ENCODE assay signal across 9 cellular contexts in the genomic region with DNA sequence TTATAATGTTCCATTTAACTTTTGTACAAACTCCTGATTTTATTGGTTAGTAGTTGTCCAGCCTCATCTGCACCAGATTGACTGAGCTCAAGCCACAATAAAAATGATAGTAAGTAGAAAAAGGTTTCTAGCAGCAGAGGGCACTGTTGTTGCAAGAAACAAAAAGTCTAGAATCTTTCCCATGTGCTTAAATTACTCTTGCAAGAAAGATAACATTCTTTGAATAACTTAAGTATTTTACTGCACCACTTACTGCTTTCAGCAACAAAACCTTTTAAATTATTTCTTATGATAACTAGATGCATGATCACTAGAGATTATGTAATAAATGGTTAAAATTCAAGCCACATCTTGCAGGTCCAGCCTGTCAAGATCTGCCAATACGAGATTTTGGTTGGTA. TPM values are rescaled to one million over a fixed set of nuclear protein-coding genes. Genes with fewer than 3 reads are reported as not detected.
A peak's percentile ranks its signal among the peaks of the same experiment; 100 is the strongest.
DNase-seq lines count a peak whose midpoint lies in the region; ATAC-seq and TF ChIP-seq lines count a peak whose summit lies in the region.
"Had no signal": no experiment of that assay in that cellular context is flagged by ENCODE, and none has a peak within 500 bp of the region (broad histone marks: within the 10 kb centered on the region; RNA-seq: fewer than 3 reads in every experiment).

No MANE protein-coding gene starts in this region.

- peak; percentile 68 for TF ChIP-seq CTCF in IMR-90 (conservative IDR thresholded peaks at IDR 0.05; ENCODE audit: low read depth, low read length)
- TF ChIP-seq CTCF in fibroblast of the aortic adventitia (IDR thresholded peaks at IDR 0.05; ENCODE audit: insufficient read depth, low read length), result peak; percentile 51
- TF ChIP-seq CTCF in parathyroid adenoma (IDR thresholded peaks at IDR 0.05), result peak; percentile 42

- no peak overlapping the region for H4K5ac ChIP-seq in IMR-90 (ENCODE audit: low read depth, low read length)

- H3K9ac ChIP-seq in IMR-90 (ENCODE audit: low read depth, low read length), result no peak overlapping the region
- no peak overlapping the region for H3K9ac ChIP-seq in parathyroid adenoma

- TF ChIP-seq POLR2A in IMR-90 (IDR thresholded peaks at IDR 0.05; ENCODE audit: low read depth, low read length), result no peak

- in situ Hi-C loops in IMR-90 (cut with MboI; ENCODE audit: low sequenced_read_pairs), result loop anchor here (5.0 kb wide), 1 partner anchor 185 kb away; no protein-coding TSS in a partner anchor
- in situ Hi-C loops in SK-MEL-5 (cut with HindIII; ENCODE audit: low pct_unique_long_range_greater_than_20kb, low sequenced_read_pairs), result no loop called here

- no peak overlapping the region for H3K18ac ChIP-seq in IMR-90 (ENCODE audit: low read depth, low read length)

- H3K79me1 ChIP-seq in IMR-90 (ENCODE audit: low read depth in 1 of 2, low read length in 2 of 2), result peaks cover 0 to 7% of the 10 kb centered on the region in 2 experiments; a peak in 1 of 4 replicates

- H3K27me3 ChIP-seq in IMR-90 (ENCODE audit: control insufficient read depth, insufficient read depth, low read length) (no peaks in the 10 kb centered on the region), parathyroid adenoma (ENCODE audit: control insufficient read depth, insufficient read depth, low read length) (no peaks in the 10 kb centered on the region)
- H3K27me3 ChIP-seq: SJCRH30 had no signal

- CTCF ChIA-PET in IMR-90 (lab: Yijun Ruan, JAX), result interaction anchor here (0.6 to 1.7 kb wide), 9 partner anchors 8 to 189 kb away, joined by 3 to 5 read pairs (median 3); no protein-coding TSS in a partner anchor

- no CpG with 5 or more reads among the region's 1 CpG for WGBS in IMR-90 (ENCODE audit: extremely low coverage in 2 of 2, insufficient read length in 1 of 2), 2 experiments

- H3K4me2 ChIP-seq in IMR-90 (ENCODE audit: low read depth, low read length) (no peak overlapping the region), parathyroid adenoma (ENCODE audit: low read length) (no peak overlapping the region)

- BruUV-seq in IMR-90 (replicated peaks; lab: Mats Ljungman, UMichigan), result no TSS peak

- no peak overlapping the region for H3K27ac ChIP-seq in IMR-90 (ENCODE audit: insufficient read depth, low read length)
- no peak overlapping the region for H3K27ac ChIP-seq in parathyroid adenoma
- H3K27ac ChIP-seq: SJCRH30 had no signal

- no peak overlapping the region for H2BK20ac ChIP-seq in IMR-90 (ENCODE audit: low read depth, low read length)

- H3K9me3 ChIP-seq in IMR-90 (ENCODE audit: control insufficient read depth, insufficient read depth, low read length) (no peaks in the 10 kb centered on the region), parathyroid adenoma (ENCODE audit: control insufficient read depth, low read length) (no peaks in the 10 kb centered on the region)
- H3K9me3 ChIP-seq: SJCRH30 had no signal

- H2BK120ac ChIP-seq in IMR-90 (ENCODE audit: low read depth, low read length), result no peak overlapping the region

- H2AFZ ChIP-seq in IMR-90 (replicated peaks; ENCODE audit: low read length, poor library complexity), result no peak overlapping the region
- H2AFZ ChIP-seq in parathyroid adenoma, result no peak overlapping the region

- H2BK5ac ChIP-seq in IMR-90 (ENCODE audit: low read depth, low read length, poor library complexity, severe bottlenecking), result no peak overlapping the region

- H4K8ac ChIP-seq in IMR-90 (ENCODE audit: low read depth in 2 of 2, low read length in 2 of 2), result no peak overlapping the region

- no peaks in the 10 kb centered on the region for H3K79me2 ChIP-seq in parathyroid adenoma

- H3K36me3 ChIP-seq in IMR-90 (ENCODE audit: control insufficient read depth, insufficient read depth, low read length) (peaks cover 4% of the 10 kb centered on the region), parathyroid adenoma (ENCODE audit: control insufficient read depth, insufficient read depth, low read length) (no peaks in the 10 kb centered on the region)

- no peak overlapping the region for H3K14ac ChIP-seq in IMR-90 (replicated peaks; ENCODE audit: low read depth, low read length)

- peak; percentile 68 for TF ChIP-seq RAD21 in IMR-90 (IDR thresholded peaks at IDR 0.05; ENCODE audit: low read length)

- H3K4ac ChIP-seq in IMR-90 (ENCODE audit: low read depth, low read length), result no peak overlapping the region

- H3K23ac ChIP-seq in IMR-90 (ENCODE audit: low read depth, low read length), result no peak overlapping the region

- H4K91ac ChIP-seq in IMR-90 (ENCODE audit: insufficient read depth, low read depth, low read length), result no peak overlapping the region

- POLR2A ChIA-PET in IMR-90 (lab: Charles Lee; ENCODE audit: unreplicated experiment), result no interaction called here

- intact Hi-C loops in IMR-90 (cut with micrococcal nuclease), result loop anchor here (1.0 to 5.0 kb wide), 5 partner anchors 45 to 190 kb away; partner anchors contain the start of gene WASL

- H2AK9ac ChIP-seq in IMR-90 (replicated peaks; ENCODE audit: low read depth, low read length, poor library complexity), result no peak overlapping the region

- no peak overlapping the region for H3K56ac ChIP-seq in IMR-90 (ENCODE audit: extremely low read depth, insufficient read depth, low read length)

- peak; percentile 54 for DNase-seq in COLO829 (ENCODE audit: low spot score)
- peak; percentile 77 for DNase-seq in IMR-90
- DNase-seq in SK-MEL-5 (ENCODE audit: low read depth, low spot score), result peak; percentile 82
- DNase-seq in fibroblast of the aortic adventitia (ENCODE audit: low read depth), result peak; percentile 81
- no peak for DNase-seq in GM19238 (ENCODE audit: insufficient read length, low spot score)

- H4K20me1 ChIP-seq in IMR-90 (ENCODE audit: insufficient read depth, low read length), result peaks cover 3% of the 10 kb centered on the region; the same call in 1 of the 2 replicates

- H2BK15ac ChIP-seq in IMR-90 (ENCODE audit: low read depth, low read length), result no peak overlapping the region

- H3K4me3 ChIP-seq in IMR-90 (ENCODE audit: insufficient read depth, low read depth, low read length) (no peak overlapping the region), fibroblast of the aortic adventitia (ENCODE audit: low read depth, low read length) (no peak overlapping the region), parathyroid adenoma (ENCODE audit: low read depth, low read length) (no peak overlapping the region)
- H3K4me3 ChIP-seq: SJCRH30 had no signal

- H2AK5ac ChIP-seq in IMR-90 (ENCODE audit: low read depth, low read length), result no peak overlapping the region

- H3K9me1 ChIP-seq in IMR-90 (ENCODE audit: insufficient read depth, low read length), result no peaks in the 10 kb centered on the region; the same call in 1 of the 2 replicates

- ATAC-seq in GM19351 (IDR thresholded peaks at IDR 0.05; ENCODE audit: unreplicated experiment) (peak; percentile 70), IMR-90 (ENCODE audit: low read depth) (peak; percentile 74), GM18861 (IDR thresholded peaks at IDR 0.05; ENCODE audit: unreplicated experiment) (no peak)

- H3K4me1 ChIP-seq in IMR-90 (ENCODE audit: control insufficient read depth, insufficient read depth, low read length) (0 out of 2 replicates have a peak, but pooled peaks cover 3% of the 10 kb centered on the region), parathyroid adenoma (peaks cover 23% of the 10 kb centered on the region)

- dilution Hi-C loops in IMR-90 (cut with HindIII; ENCODE audit: low sequenced_read_pairs, unreplicated experiment), result no loop called here

TF ChIP-seq in IMR-90, 13 proteins besides CTCF, POLR2A, EP300 and RAD21:
- TF ChIP-seq SMC3 (IDR thresholded peaks at IDR 0.05; ENCODE audit: low read depth, low read length) (peak; percentile 65), RFX5 (IDR thresholded peaks at IDR 0.05; ENCODE audit: low read depth, low read length) (no peak), CEBPB (IDR thresholded peaks at IDR 0.05; ENCODE audit: low read depth, low read length) (no peak), RCOR1 (IDR thresholded peaks at IDR 0.05; ENCODE audit: insufficient replicate concordance, low read length) (no peak)

RNA-seq across cellular contexts. Expression of gene LMOD2, which starts 27.0 kb away (rescaled TPM):
- not detected in 2 replicates for total RNA-seq in IMR-90 (2012; rRNA removed)
- not detected in 2 replicates for polyA plus RNA-seq in IMR-90 (2012; rRNA removed)
- polyA plus RNA-seq in IMR-90 (2012; cell fraction: cytosol; rRNA removed), result not detected in 2 replicates
- polyA plus RNA-seq in IMR-90 (2012; cell fraction: nucleus; rRNA removed; ENCODE audit: low replicate concordance), result not detected in 2 replicates
- total RNA-seq in SK-MEL-5 (2014; rRNA removed; shearing (Covaris generic)), result not detected in 2 replicates
- not detected in 2 replicates for polyA plus RNA-seq in SK-MEL-5 (2015; cell fraction: cytosol; rRNA removed)
- polyA plus RNA-seq in SK-MEL-5 (2015; cell fraction: nucleus; rRNA removed), result not detected in 2 replicates
- total RNA-seq in fibroblast of the aortic adventitia (ENCODE audit: low replicate concordance), result not detected in 2 replicates
